18 cellular contexts compared by ENCODE assay signal in the genomic region with DNA sequence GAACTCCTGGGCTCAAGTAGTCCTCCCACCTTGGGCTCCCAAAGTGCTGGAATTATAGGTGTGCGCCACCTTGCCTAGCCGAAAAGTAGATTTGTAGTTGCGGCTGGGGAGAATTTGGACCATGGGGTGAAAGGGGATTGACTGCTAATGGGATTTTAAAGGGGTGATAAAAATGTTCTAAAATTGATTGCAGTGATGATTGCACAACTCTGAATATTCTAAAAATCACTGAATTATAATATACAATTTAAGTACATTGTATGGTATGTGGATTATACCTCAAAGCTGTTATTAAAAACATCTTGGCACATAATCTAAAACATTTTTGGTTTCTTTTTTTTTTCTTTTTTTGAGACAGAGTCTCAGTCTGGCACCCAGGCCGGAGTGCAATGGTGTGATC.
"Had no signal": no experiment of that assay in that cellular context is flagged by ENCODE, and none has a peak within 500 bp of the region (broad histone marks: within the 10 kb centered on the region; RNA-seq: fewer than 3 reads in every experiment).

No MANE protein-coding gene starts in this region.

- FAIRE-seq: astrocyte, bronchial epithelial cell, keratinocyte had no signal

- ATAC-seq: activated CD8-positive, alpha-beta memory T cell treated with anti-CD3 and anti-CD28 coated beads, Interleukin-2, amount 10 ng/mL, durations not matched to agents 7 days and 5 days; activated naive CD8-positive, alpha-beta T cell treated with anti-CD3 and anti-CD28 coated beads, Interleukin-2, amount 50 U/mL, for 24 hours; left lobe of liver; sciatic nerve had no signal

- H3K36me3 ChIP-seq: ovary, spleen, upper lobe of left lung had no signal

- H3K4me3 ChIP-seq: ovary, spleen, upper lobe of left lung had no signal

- DNase-seq: activated CD4-positive, alpha-beta T cell treated with anti-CD3 and anti-CD28 coated beads, Interleukin-2, amount 50 U/mL, for 48 hours; activated CD4-positive, CD25-positive, alpha-beta regulatory T cell treated with anti-CD3 and anti-CD28 coated beads, Interleukin-2, amount 50 U/mL, for 72 hours; activated CD8-positive, alpha-beta memory T cell treated with anti-CD3 and anti-CD28 coated beads, Interleukin-2, amount 10 ng/mL, durations not matched to agents 7 days and 5 days; activated naive CD4-positive, alpha-beta T cell treated with anti-CD3 and anti-CD28 coated beads for 36 hours; activated naive CD8-positive, alpha-beta T cell treated with anti-CD3 and anti-CD28 coated beads, Interleukin-2, amount 50 U/mL, for 24 hours; activated T-cell treated with anti-CD3 and anti-CD28 coated beads, Interleukin-2, amount 50 U/mL, for 1 hour; effector memory CD4-positive, alpha-beta T cell; foreskin fibroblast; hippocampal formation; naive B cell; ovary; spleen had no signal

- H3K27ac ChIP-seq: ovary, spleen, upper lobe of left lung had no signal

- H3K27me3 ChIP-seq: ovary, spleen, upper lobe of left lung had no signal

- H3K9me3 ChIP-seq: ovary, spleen, upper lobe of left lung had no signal
